ENCODE assay signal across 28 cellular contexts in genomic region chr16:87188104-87188503, GRCh38.
"Had no signal": no experiment of that assay in that cellular context is flagged by ENCODE, and none has a peak within 500 bp of the region (broad histone marks: within the 10 kb centered on the region; RNA-seq: fewer than 3 reads in every experiment).

No MANE protein-coding gene starts in this region.

- H3K9me3 ChIP-seq: neutrophil, testis, thyroid gland had no signal

- H3K4me1 ChIP-seq: heart right ventricle, lower lobe of right lung, parathyroid adenoma, right atrium auricular region, stomach, thyroid gland, transverse colon, upper lobe of right lung had no signal

- H3K27me3 ChIP-seq: heart right ventricle, neutrophil, right atrium auricular region, testis, thyroid gland, transverse colon, upper lobe of right lung had no signal

- ATAC-seq: heart right ventricle; left cardiac atrium; left lobe of liver; lower lobe of right lung; sciatic nerve; stimulated activated naive B cell treated with anti-CD40 and anti-IgM and Interleukin-4, amounts not matched to agents 10 μg/mL and 1 μg/mL and 100 μg/mL, for 72 hours; stimulated activated naive CD8-positive, alpha-beta T cell treated with anti-CD3 and anti-CD28 coated beads, Interleukin-15, Interleukin-2, amounts not matched to agents 100 U/mL and 50 U/mL, for 24 hours had no signal

- H3K27ac ChIP-seq: heart right ventricle, lower lobe of right lung, neutrophil, parathyroid adenoma, right atrium auricular region, skin epidermis, stomach, testis, thyroid gland, transverse colon, upper lobe of right lung had no signal

- H3K27me3 Mint-ChIP-seq: stimulated activated naive B cell treated with anti-CD40 and anti-IgM and Interleukin-4, amounts not matched to agents 10 μg/mL and 1 μg/mL and 100 μg/mL, for 72 hours had no signal

- DNase-seq: heart right ventricle; hippocampal formation; kidney glomerular epithelial cell; left cardiac atrium; lower lobe of right lung; mammary epithelial cell; mesendoderm; naive B cell; natural killer cell; occipital lobe; stimulated activated CD4-positive, alpha-beta T cell treated with anti-CD3 and anti-CD28 coated beads, Interleukin-12 subunit alpha, Interleukin-12 subunit beta, amount 100 ng/mL, for 4 hours; stimulated activated CD4-positive, alpha-beta T cell treated with anti-CD3 and anti-CD28 coated beads, Interleukin-15, amount 100 ng/mL, for 24 hours; stimulated activated CD4-positive, alpha-beta T cell treated with anti-CD3 and anti-CD28 coated beads, Interleukin-2, amount 100 ng/mL, for 24 hours; stimulated activated CD4-positive, alpha-beta T cell treated with anti-CD3 and anti-CD28 coated beads, Interleukin-4, amount 100 ng/mL, for 1 hour; stimulated activated naive B cell treated with anti-CD40 and anti-IgM and Interleukin-4, amounts not matched to agents 10 μg/mL and 1 μg/mL and 100 μg/mL, for 72 hours; stimulated activated naive CD8-positive, alpha-beta T cell treated with anti-CD3 and anti-CD28 coated beads, Interleukin-15, Interleukin-2, amounts not matched to agents 100 U/mL and 50 U/mL, for 24 hours; stomach; testis; thyroid gland; transverse colon; upper lobe of right lung had no signal

- H3K9ac ChIP-seq: parathyroid adenoma had no signal

- H3K4me3 Mint-ChIP-seq: mesothelial cell of epicardium; natural killer cell; stimulated activated naive B cell treated with anti-CD40 and anti-IgM and Interleukin-4, amounts not matched to agents 10 μg/mL and 1 μg/mL and 100 μg/mL, for 72 hours had no signal

- H2AFZ ChIP-seq: parathyroid adenoma had no signal

- H3K27ac Mint-ChIP-seq: mesothelial cell of epicardium; stimulated activated naive B cell treated with anti-CD40 and anti-IgM and Interleukin-4, amounts not matched to agents 10 μg/mL and 1 μg/mL and 100 μg/mL, for 72 hours had no signal

- H3K36me3 Mint-ChIP-seq: mesothelial cell of epicardium; naive B cell; natural killer cell; stimulated activated naive B cell treated with anti-CD40 and anti-IgM and Interleukin-4, amounts not matched to agents 10 μg/mL and 1 μg/mL and 100 μg/mL, for 72 hours had no signal

- H3K79me2 ChIP-seq: parathyroid adenoma had no signal

- H3K36me3 ChIP-seq: heart right ventricle, lower lobe of right lung, neutrophil, right atrium auricular region, stomach, thyroid gland, transverse colon, upper lobe of right lung had no signal

- H3K4me3 ChIP-seq: heart right ventricle, lower lobe of right lung, right atrium auricular region, skin epidermis, stomach, testis, thyroid gland, transverse colon, upper lobe of right lung had no signal
